In the genomic region with DNA sequence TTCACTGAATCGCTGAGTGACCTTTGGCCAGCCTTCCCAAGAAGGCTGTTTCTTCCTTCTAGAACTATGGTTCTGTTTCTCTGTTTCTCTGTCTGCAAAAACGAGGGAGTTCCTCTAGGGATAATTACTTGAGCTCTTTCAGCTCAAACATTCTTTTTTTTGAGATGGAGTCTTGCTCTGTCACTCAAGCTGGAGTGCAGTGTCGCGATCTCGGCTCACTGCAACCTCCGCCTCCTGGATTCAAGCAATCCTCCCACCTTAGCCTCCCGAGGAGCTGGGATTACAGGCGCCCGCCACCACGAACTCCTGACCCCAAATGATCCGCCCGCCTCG, we compare ENCODE assay signal across 2 cellular contexts.
TF ChIP-seq lines count a peak whose summit lies in the region.

No MANE protein-coding gene starts in this region.

TF ChIP-seq in GM23338, 12 proteins besides CTCF, POLR2A, EP300 and RAD21 (continued from another document):
- TF ChIP-seq, protein P1, sequence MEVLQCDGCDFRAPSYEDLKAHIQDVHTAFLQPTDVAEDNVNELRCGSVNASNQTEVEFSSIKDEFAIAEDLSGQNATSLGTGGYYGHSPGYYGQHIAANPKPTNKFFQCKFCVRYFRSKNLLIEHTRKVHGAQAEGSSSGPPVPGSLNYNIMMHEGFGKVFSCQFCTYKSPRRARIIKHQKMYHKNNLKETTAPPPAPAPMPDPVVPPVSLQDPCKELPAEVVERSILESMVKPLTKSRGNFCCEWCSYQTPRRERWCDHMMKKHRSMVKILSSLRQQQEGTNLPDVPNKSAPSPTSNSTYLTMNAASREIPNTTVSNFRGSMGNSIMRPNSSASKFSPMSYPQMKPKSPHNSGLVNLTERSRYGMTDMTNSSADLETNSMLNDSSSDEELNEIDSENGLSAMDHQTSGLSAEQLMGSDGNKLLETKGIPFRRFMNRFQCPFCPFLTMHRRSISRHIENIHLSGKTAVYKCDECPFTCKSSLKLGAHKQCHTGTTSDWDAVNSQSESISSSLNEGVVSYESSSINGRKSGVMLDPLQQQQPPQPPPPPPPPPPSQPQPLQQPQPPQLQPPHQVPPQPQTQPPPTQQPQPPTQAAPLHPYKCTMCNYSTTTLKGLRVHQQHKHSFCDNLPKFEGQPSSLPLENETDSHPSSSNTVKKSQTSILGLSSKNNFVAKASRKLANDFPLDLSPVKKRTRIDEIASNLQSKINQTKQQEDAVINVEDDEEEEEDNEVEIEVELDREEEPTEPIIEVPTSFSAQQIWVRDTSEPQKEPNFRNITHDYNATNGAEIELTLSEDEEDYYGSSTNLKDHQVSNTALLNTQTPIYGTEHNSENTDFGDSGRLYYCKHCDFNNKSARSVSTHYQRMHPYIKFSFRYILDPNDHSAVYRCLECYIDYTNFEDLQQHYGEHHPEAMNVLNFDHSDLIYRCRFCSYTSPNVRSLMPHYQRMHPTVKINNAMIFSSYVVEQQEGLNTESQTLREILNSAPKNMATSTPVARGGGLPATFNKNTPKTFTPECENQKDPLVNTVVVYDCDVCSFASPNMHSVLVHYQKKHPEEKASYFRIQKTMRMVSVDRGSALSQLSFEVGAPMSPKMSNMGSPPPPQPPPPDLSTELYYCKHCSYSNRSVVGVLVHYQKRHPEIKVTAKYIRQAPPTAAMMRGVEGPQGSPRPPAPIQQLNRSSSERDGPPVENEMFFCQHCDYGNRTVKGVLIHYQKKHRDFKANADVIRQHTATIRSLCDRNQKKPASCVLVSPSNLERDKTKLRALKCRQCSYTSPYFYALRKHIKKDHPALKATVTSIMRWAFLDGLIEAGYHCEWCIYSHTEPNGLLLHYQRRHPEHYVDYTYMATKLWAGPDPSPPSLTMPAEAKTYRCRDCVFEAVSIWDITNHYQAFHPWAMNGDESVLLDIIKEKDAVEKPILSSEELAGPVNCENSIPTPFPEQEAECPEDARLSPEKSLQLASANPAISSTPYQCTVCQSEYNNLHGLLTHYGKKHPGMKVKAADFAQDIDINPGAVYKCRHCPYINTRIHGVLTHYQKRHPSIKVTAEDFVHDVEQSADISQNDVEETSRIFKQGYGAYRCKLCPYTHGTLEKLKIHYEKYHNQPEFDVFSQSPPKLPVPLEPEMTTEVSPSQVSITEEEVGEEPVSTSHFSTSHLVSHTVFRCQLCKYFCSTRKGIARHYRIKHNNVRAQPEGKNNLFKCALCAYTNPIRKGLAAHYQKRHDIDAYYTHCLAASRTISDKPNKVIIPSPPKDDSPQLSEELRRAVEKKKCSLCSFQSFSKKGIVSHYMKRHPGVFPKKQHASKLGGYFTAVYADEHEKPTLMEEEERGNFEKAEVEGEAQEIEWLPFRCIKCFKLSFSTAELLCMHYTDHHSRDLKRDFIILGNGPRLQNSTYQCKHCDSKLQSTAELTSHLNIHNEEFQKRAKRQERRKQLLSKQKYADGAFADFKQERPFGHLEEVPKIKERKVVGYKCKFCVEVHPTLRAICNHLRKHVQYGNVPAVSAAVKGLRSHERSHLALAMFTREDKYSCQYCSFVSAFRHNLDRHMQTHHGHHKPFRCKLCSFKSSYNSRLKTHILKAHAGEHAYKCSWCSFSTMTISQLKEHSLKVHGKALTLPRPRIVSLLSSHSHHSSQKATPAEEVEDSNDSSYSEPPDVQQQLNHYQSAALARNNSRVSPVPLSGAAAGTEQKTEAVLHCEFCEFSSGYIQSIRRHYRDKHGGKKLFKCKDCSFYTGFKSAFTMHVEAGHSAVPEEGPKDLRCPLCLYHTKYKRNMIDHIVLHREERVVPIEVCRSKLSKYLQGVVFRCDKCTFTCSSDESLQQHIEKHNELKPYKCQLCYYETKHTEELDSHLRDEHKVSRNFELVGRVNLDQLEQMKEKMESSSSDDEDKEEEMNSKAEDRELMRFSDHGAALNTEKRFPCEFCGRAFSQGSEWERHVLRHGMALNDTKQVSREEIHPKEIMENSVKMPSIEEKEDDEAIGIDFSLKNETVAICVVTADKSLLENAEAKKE (CRISPR knock-in tag; IDR thresholded peaks at IDR 0.05): no peak
- TF ChIP-seq, protein P2, sequence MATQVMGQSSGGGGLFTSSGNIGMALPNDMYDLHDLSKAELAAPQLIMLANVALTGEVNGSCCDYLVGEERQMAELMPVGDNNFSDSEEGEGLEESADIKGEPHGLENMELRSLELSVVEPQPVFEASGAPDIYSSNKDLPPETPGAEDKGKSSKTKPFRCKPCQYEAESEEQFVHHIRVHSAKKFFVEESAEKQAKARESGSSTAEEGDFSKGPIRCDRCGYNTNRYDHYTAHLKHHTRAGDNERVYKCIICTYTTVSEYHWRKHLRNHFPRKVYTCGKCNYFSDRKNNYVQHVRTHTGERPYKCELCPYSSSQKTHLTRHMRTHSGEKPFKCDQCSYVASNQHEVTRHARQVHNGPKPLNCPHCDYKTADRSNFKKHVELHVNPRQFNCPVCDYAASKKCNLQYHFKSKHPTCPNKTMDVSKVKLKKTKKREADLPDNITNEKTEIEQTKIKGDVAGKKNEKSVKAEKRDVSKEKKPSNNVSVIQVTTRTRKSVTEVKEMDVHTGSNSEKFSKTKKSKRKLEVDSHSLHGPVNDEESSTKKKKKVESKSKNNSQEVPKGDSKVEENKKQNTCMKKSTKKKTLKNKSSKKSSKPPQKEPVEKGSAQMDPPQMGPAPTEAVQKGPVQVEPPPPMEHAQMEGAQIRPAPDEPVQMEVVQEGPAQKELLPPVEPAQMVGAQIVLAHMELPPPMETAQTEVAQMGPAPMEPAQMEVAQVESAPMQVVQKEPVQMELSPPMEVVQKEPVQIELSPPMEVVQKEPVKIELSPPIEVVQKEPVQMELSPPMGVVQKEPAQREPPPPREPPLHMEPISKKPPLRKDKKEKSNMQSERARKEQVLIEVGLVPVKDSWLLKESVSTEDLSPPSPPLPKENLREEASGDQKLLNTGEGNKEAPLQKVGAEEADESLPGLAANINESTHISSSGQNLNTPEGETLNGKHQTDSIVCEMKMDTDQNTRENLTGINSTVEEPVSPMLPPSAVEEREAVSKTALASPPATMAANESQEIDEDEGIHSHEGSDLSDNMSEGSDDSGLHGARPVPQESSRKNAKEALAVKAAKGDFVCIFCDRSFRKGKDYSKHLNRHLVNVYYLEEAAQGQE (IDR thresholded peaks at IDR 0.05; ENCODE audit: unreplicated experiment): no peak
- TF ChIP-seq EZH2phosphoT487 (IDR thresholded peaks at IDR 0.05; ENCODE audit: unreplicated experiment): no peak
- TF ChIP-seq ZNF114 (CRISPR knock-in tag; IDR thresholded peaks at IDR 0.05): no peak
- no peak for TF ChIP-seq JUNB (IDR thresholded peaks at IDR 0.05; ENCODE audit: unreplicated experiment)
- TF ChIP-seq ZNF331 (CRISPR knock-in tag; IDR thresholded peaks at IDR 0.05; ENCODE audit: low read depth): no peak
- no peak for TF ChIP-seq EZH2 (IDR thresholded peaks at IDR 0.05; ENCODE audit: low read depth, unreplicated experiment)

TF ChIP-seq in SK-N-SH treated with all-trans-retinoic acid at 6 μM for 48 hours, 23 proteins besides CTCF, POLR2A, EP300 and RAD21 (continued from another document):
- TF ChIP-seq, protein P3, sequence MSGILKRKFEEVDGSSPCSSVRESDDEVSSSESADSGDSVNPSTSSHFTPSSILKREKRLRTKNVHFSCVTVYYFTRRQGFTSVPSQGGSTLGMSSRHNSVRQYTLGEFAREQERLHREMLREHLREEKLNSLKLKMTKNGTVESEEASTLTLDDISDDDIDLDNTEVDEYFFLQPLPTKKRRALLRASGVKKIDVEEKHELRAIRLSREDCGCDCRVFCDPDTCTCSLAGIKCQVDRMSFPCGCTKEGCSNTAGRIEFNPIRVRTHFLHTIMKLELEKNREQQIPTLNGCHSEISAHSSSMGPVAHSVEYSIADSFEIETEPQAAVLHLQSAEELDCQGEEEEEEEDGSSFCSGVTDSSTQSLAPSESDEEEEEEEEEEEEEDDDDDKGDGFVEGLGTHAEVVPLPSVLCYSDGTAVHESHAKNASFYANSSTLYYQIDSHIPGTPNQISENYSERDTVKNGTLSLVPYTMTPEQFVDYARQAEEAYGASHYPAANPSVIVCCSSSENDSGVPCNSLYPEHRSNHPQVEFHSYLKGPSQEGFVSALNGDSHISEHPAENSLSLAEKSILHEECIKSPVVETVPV (CRISPR knock-in tag; IDR thresholded peaks at IDR 0.05): no peak
- TF ChIP-seq PPARA (CRISPR knock-in tag; IDR thresholded peaks at IDR 0.05; ENCODE audit: borderline replicate concordance): no peak
- TF ChIP-seq CSDC2 (CRISPR knock-in tag; IDR thresholded peaks at IDR 0.05): no peak
